In the genomic region with DNA sequence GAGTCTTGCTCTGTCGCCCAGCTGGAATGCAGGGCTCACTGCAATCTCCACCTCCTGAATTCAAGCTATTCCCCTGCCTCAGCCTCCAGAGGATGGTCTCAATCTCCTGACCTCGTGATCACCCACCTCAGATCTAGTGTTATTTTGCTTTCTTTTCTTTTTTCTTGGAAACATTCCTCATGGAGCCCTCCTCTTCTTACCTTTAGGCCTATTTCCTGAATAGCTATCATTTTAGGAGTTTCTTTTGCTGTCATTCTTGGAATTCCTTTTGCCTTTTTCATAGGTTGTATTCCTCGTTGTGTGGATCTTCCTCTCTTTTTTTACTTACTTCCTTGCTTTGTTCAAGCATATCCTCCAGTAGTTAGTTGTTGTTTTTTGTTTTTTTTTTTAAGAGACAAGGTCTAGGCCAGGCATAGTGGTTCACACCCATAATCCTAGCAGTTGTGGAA, we compare ENCODE assay signal across 12 cellular contexts.
A peak's percentile ranks its signal among the peaks of the same experiment; 100 is the strongest.
DNase-seq lines count a peak whose midpoint lies in the region; ATAC-seq and TF ChIP-seq lines count a peak whose summit lies in the region.
"Had no signal": no experiment of that assay in that cellular context is flagged by ENCODE, and none has a peak within 500 bp of the region (broad histone marks: within the 10 kb centered on the region; RNA-seq: fewer than 3 reads in every experiment).

No MANE protein-coding gene starts in this region.

- H3K9ac ChIP-seq in ES-I3 (ENCODE audit: low read depth, low read length): peak overlapping the region; percentile 40; the same call in 1 of the 2 replicates

- peaks cover 62% of the 10 kb centered on the region for H3K4me1 ChIP-seq in ES-I3 (ENCODE audit: insufficient read depth, low read length)
- peaks cover 21% of the 10 kb centered on the region for H3K4me1 ChIP-seq in osteoblast (ENCODE audit: insufficient read depth, low read length)
- peaks cover 0 to 8% (median 4%) of the 10 kb centered on the region in 4 donors for H3K4me1 ChIP-seq in upper lobe of left lung
- H3K4me1 ChIP-seq in lower lobe of right lung: peaks cover 27% of the 10 kb centered on the region

- peak overlapping the region; percentile 40 for H3K4me2 ChIP-seq in osteoblast (ENCODE audit: insufficient read depth, low read length)

- ATAC-seq in upper lobe of left lung (ENCODE audit: low FRiP score in 2 of 2) (no peak), lower lobe of right lung (no peak), GM21423 (IDR thresholded peaks at IDR 0.05; ENCODE audit: unreplicated experiment) (no peak)
- ATAC-seq: GM12878 had no signal

- 72 to 76% methylated on average over 3 of the region's 3 CpGs for WGBS in upper lobe of left lung, 2 donors

- H4K20me1 ChIP-seq in osteoblast (ENCODE audit: insufficient read depth, low read length): no peaks in the 10 kb centered on the region

- H3K9me3 ChIP-seq in ES-I3 (ENCODE audit: control insufficient read depth, insufficient read depth, low read length): no peaks in the 10 kb centered on the region
- no peaks in the 10 kb centered on the region for H3K9me3 ChIP-seq in osteoblast (ENCODE audit: low read depth, low read length)
- no peaks in the 10 kb centered on the region for H3K9me3 ChIP-seq in upper lobe of left lung
- H3K9me3 ChIP-seq in lower lobe of right lung: no peaks in the 10 kb centered on the region

- intact Hi-C loops in lower lobe of right lung (cut with DNase I): no loop called here

- H2AFZ ChIP-seq in osteoblast (ENCODE audit: low read length): no peak overlapping the region

- no peak for TF ChIP-seq CTCF in fibroblast of mammary gland (conservative IDR thresholded peaks at IDR 0.05; ENCODE audit: control insufficient read depth, insufficient read depth, low read depth, low read length)
- no peak for TF ChIP-seq CTCF in osteoblast (IDR thresholded peaks at IDR 0.05; ENCODE audit: extremely low read depth, low read depth, low read length)
- no peak for TF ChIP-seq CTCF in upper lobe of left lung (IDR thresholded peaks at IDR 0.05)
- TF ChIP-seq CTCF in lower lobe of right lung (IDR thresholded peaks at IDR 0.05): no peak

- TF ChIP-seq EP300 in upper lobe of left lung (IDR thresholded peaks at IDR 0.05): no peak

- DNase-seq in RPMI7951 (ENCODE audit: low read depth) (peak; percentile 56), fibroblast of mammary gland (ENCODE audit: low read depth) (peak; percentile 17), osteoblast (ENCODE audit: insufficient read length, low spot score, missing footprints) (no peak), upper lobe of left lung (no peak), lower lobe of right lung (no peak), NCI-H1105 treated with DMSO at 0.1 percent for 48 hours (lab: John Stamatoyannopoulos, UW) (no peak)
- DNase-seq: central memory CD4-positive, alpha-beta T cell; NCI-H2171; WERI-Rb-1 had no signal

- H3K27ac ChIP-seq in osteoblast (ENCODE audit: low read depth, low read length) (peak overlapping the region; percentile 29), upper lobe of left lung (no peak overlapping the region), lower lobe of right lung (no peak overlapping the region)
- H3K27ac ChIP-seq: WERI-Rb-1 had no signal

- H3K4me3 ChIP-seq in fibroblast of mammary gland (ENCODE audit: control insufficient read depth, low read depth, low read length) (no peak overlapping the region), osteoblast (ENCODE audit: insufficient read depth, low read length) (no peak overlapping the region), upper lobe of left lung (no peak overlapping the region), lower lobe of right lung (no peak overlapping the region)
- H3K4me3 ChIP-seq: GM12878 had no signal

- no peaks in the 10 kb centered on the region for H3K36me3 ChIP-seq in ES-I3 (ENCODE audit: insufficient read depth, low read length)
- no peaks in the 10 kb centered on the region for H3K36me3 ChIP-seq in osteoblast (ENCODE audit: insufficient read depth, low read length)
- H3K36me3 ChIP-seq in upper lobe of left lung: no peaks in the 10 kb centered on the region
- no peaks in the 10 kb centered on the region for H3K36me3 ChIP-seq in lower lobe of right lung
- H3K36me3 ChIP-seq: WERI-Rb-1 had no signal

- TF ChIP-seq POLR2A in upper lobe of left lung (IDR thresholded peaks at IDR 0.05): no peak

- H3K79me2 ChIP-seq in osteoblast (ENCODE audit: insufficient read depth, low read length): peaks cover 82% of the 10 kb centered on the region

- H3K27me3 ChIP-seq in osteoblast (ENCODE audit: insufficient read depth, low read length) (no peaks in the 10 kb centered on the region), upper lobe of left lung (no peaks in the 10 kb centered on the region), lower lobe of right lung (ENCODE audit: low read depth) (no peaks in the 10 kb centered on the region)

Comparison
In these comparisons a context has a peak if more than half of its experiments do, and no peak if none do; other contexts are left out.
1. DNase-seq: peak in RPMI7951 (single experiment) and fibroblast of mammary gland (single experiment); none in osteoblast (single experiment), upper lobe of left lung (0 of 2), lower lobe of right lung (single experiment) and NCI-H1105 treated with DMSO at 0.1 percent for 48 hours (single experiment).